3 cellular contexts compared by ENCODE assay signal in the genomic region with DNA sequence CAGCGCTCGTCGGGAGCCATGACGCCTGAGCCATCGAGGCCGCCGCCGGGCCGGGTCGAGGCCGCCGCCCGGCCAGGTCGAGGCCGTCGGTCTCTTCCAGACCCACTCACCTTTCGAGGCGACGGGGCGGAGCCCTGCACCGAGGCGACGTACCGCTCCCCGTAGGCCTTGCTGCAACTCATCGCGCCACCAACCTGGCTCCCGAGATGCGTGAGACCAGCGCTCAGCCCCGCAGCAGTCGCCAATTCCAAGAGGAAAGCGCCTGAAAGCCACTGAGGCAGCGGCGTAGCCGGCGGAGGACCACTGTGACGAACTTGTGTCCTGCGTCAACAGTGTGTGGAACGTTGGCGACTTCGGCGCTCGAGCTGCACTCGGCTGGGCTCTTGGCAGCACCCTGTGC. TPM values are rescaled to one million over a fixed set of nuclear protein-coding genes. Genes with fewer than 3 reads are reported as not detected.
"Had no signal": no experiment of that assay in that cellular context is flagged by ENCODE, and none has a peak within 500 bp of the region (broad histone marks: within the 10 kb centered on the region; RNA-seq: fewer than 3 reads in every experiment).

A gene (minus strand): TSS at position 307 of the 400 bp plus-strand sequence. CDS start 125 bp downstream, at position 182.

RNA-seq across cellular contexts. Expression of the gene that starts here (rescaled TPM):
- total RNA-seq: endothelial cell of umbilical vein, left ventricle myocardium superior had no signal
- polyA plus RNA-seq: hepatocyte had no signal
